ENCODE assay signal across 17 cellular contexts in the genomic region with DNA sequence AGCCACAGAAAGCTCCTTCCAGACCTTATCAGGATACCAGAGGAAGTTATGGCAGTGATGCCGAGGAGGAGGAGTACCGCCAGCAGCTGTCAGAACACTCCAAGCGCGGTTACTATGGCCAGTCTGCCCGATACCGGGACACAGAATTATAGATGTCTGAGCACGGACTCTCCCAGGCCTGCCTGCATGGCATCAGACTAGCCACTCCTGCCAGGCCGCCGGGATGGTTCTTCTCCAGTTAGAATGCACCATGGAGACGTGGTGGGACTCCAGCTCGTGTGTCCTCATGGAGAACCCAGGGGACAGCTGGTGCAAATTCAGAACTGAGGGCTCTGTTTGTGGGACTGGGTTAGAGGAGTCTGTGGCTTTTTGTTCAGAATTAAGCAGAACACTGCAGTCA.
"Had no signal": no experiment of that assay in that cellular context is flagged by ENCODE, and none has a peak within 500 bp of the region (broad histone marks: within the 10 kb centered on the region; RNA-seq: fewer than 3 reads in every experiment).

No MANE protein-coding gene starts in this region.

- H3K4me1 ChIP-seq: parathyroid adenoma, right lobe of liver, spleen had no signal

- H3K4me3 Mint-ChIP-seq: activated B cell treated with CpG ODN at 0.5 μM for 24 hours; activated CD4-positive, alpha-beta T cell treated with anti-CD3 and anti-CD28 coated beads, Interleukin-2, amount 10 ng/mL, durations not matched to agents 24 days and 14 days; activated naive CD4-positive, alpha-beta T cell treated with anti-CD3 and anti-CD28 coated beads, Interleukin-2, amount 10 ng/mL, durations not matched to agents 7 days and 5 days; activated T-helper 17 cell treated with anti-CD3 and anti-CD28 coated beads, Interleukin-2, amount 50 U/mL, for 72 hours; central memory CD8-positive, alpha-beta T cell; dendritic cell treated with granulocyte-macrophage colony-stimulating factor and Interleukin-4, amounts not matched to agents 40 ng/mL and 50 ng/mL, for 4 days; immature natural killer cell; T-helper 1 cell treated with Interleukin-12 subunit alpha and Interleukin-12 subunit beta and Interleukin-4 antibody, amounts not matched to agents 30 μg/mL and 1 μg/mL, for 36 hours had no signal

- H3K27ac Mint-ChIP-seq: activated B cell treated with CpG ODN at 0.5 μM for 24 hours; activated CD4-positive, alpha-beta T cell treated with anti-CD3 and anti-CD28 coated beads, Interleukin-2, amount 10 ng/mL, durations not matched to agents 24 days and 14 days; activated naive CD4-positive, alpha-beta T cell treated with anti-CD3 and anti-CD28 coated beads, Interleukin-2, amount 10 ng/mL, durations not matched to agents 7 days and 5 days; activated T-helper 17 cell treated with anti-CD3 and anti-CD28 coated beads, Interleukin-2, amount 50 U/mL, for 72 hours; dendritic cell treated with granulocyte-macrophage colony-stimulating factor and Interleukin-4, amounts not matched to agents 40 ng/mL and 50 ng/mL, for 4 days; immature natural killer cell; T-helper 1 cell treated with Interleukin-12 subunit alpha and Interleukin-12 subunit beta and Interleukin-4 antibody, amounts not matched to agents 30 μg/mL and 1 μg/mL, for 36 hours had no signal

- H3K9me3 Mint-ChIP-seq: activated B cell treated with CpG ODN at 0.5 μM for 24 hours; activated CD4-positive, alpha-beta T cell treated with anti-CD3 and anti-CD28 coated beads, Interleukin-2, amount 10 ng/mL, durations not matched to agents 24 days and 14 days; activated naive CD4-positive, alpha-beta T cell treated with anti-CD3 and anti-CD28 coated beads, Interleukin-2, amount 10 ng/mL, durations not matched to agents 7 days and 5 days; activated T-helper 17 cell treated with anti-CD3 and anti-CD28 coated beads, Interleukin-2, amount 50 U/mL, for 72 hours; central memory CD8-positive, alpha-beta T cell; dendritic cell treated with granulocyte-macrophage colony-stimulating factor and Interleukin-4, amounts not matched to agents 40 ng/mL and 50 ng/mL, for 4 days; immature natural killer cell; T-helper 1 cell treated with Interleukin-12 subunit alpha and Interleukin-12 subunit beta and Interleukin-4 antibody, amounts not matched to agents 30 μg/mL and 1 μg/mL, for 36 hours had no signal

- H3K9ac ChIP-seq: parathyroid adenoma had no signal

- H3K79me2 ChIP-seq: parathyroid adenoma had no signal

- H2AFZ ChIP-seq: parathyroid adenoma had no signal

- H3K9me3 ChIP-seq: right lobe of liver, spleen, thoracic aorta had no signal

- H3K27me3 ChIP-seq: right lobe of liver, spleen had no signal

- H3K27me3 Mint-ChIP-seq: activated B cell treated with CpG ODN at 0.5 μM for 24 hours; activated CD4-positive, alpha-beta T cell treated with anti-CD3 and anti-CD28 coated beads, Interleukin-2, amount 10 ng/mL, durations not matched to agents 24 days and 14 days; activated naive CD4-positive, alpha-beta T cell treated with anti-CD3 and anti-CD28 coated beads, Interleukin-2, amount 10 ng/mL, durations not matched to agents 7 days and 5 days; activated T-helper 17 cell treated with anti-CD3 and anti-CD28 coated beads, Interleukin-2, amount 50 U/mL, for 72 hours; central memory CD8-positive, alpha-beta T cell; dendritic cell treated with granulocyte-macrophage colony-stimulating factor and Interleukin-4, amounts not matched to agents 40 ng/mL and 50 ng/mL, for 4 days had no signal

- DNase-seq: activated B cell treated with CpG ODN at 0.5 μM for 24 hours; activated CD4-positive, alpha-beta T cell treated with anti-CD3 and anti-CD28 coated beads, Interleukin-2, amount 10 ng/mL, durations not matched to agents 24 days and 14 days; activated naive CD4-positive, alpha-beta T cell treated with anti-CD3 and anti-CD28 coated beads, Interleukin-2, amount 10 ng/mL, durations not matched to agents 7 days and 5 days; activated T-cell treated with anti-CD3 and anti-CD28 coated beads for 4 hours; erythroblast; immature natural killer cell; mesenchymal stem cell; right lobe of liver; spleen; stimulated activated CD4-positive, alpha-beta T cell treated with anti-CD3 and anti-CD28 coated beads, Interleukin-1b, Interleukin-23, amount 100 ng/mL, for 48 hours; stimulated activated naive CD4-positive, alpha-beta T cell treated with Interleukin-2 at 50 U/mL for 16 hours had no signal

- ATAC-seq: activated T-helper 17 cell treated with anti-CD3 and anti-CD28 coated beads, Interleukin-2, amount 50 U/mL, for 72 hours had no signal

- H3K4me3 ChIP-seq: right lobe of liver, spleen, thoracic aorta had no signal

- H3K4me1 Mint-ChIP-seq: activated B cell treated with CpG ODN at 0.5 μM for 24 hours; activated CD4-positive, alpha-beta T cell treated with anti-CD3 and anti-CD28 coated beads, Interleukin-2, amount 10 ng/mL, durations not matched to agents 24 days and 14 days; activated naive CD4-positive, alpha-beta T cell treated with anti-CD3 and anti-CD28 coated beads, Interleukin-2, amount 10 ng/mL, durations not matched to agents 7 days and 5 days; activated T-helper 17 cell treated with anti-CD3 and anti-CD28 coated beads, Interleukin-2, amount 50 U/mL, for 72 hours; central memory CD8-positive, alpha-beta T cell; immature natural killer cell had no signal

- H3K27ac ChIP-seq: parathyroid adenoma, right lobe of liver, spleen, thoracic aorta had no signal
